In genomic region chr22:38465673-38466490, GRCh38 we compare ENCODE assay signal across 1 cellular context.
TF ChIP-seq lines count a peak whose summit lies in the region.

No MANE protein-coding gene starts in this region.

TF ChIP-seq in HepG2, 621 proteins besides CTCF, POLR2A, EP300 and RAD21 (continued from another document):
- TF ChIP-seq ZNF792 (CRISPR knock-in tag; IDR thresholded peaks at IDR 0.05) (0 out of 2 replicates have a peak, but pooled peaks have one; percentile 32), ZNF33B (CRISPR knock-in tag; IDR thresholded peaks at IDR 0.05) (no peak), ZNF563 (CRISPR knock-in tag; IDR thresholded peaks at IDR 0.05) (0 out of 2 replicates have a peak, but pooled peaks have one; percentile 43), ZNF687 (CRISPR knock-in tag; IDR thresholded peaks at IDR 0.05) (peak; percentile 89), ZFP41 (CRISPR knock-in tag; IDR thresholded peaks at IDR 0.05; ENCODE audit: borderline replicate concordance) (0 out of 2 replicates have a peak, but pooled peaks have one; percentile 22), RNF2 (conservative IDR thresholded peaks at IDR 0.05; ENCODE audit: low read depth) (peak; percentile 57; the same call in 1 of the 2 replicates), ZSCAN21 (CRISPR knock-in tag; IDR thresholded peaks at IDR 0.05; ENCODE audit: borderline replicate concordance) (0 out of 2 replicates have a peak, but pooled peaks have one; percentile 16), NCOA1 (CRISPR knock-in tag; IDR thresholded peaks at IDR 0.05) (no peak), ZFY (CRISPR knock-in tag; IDR thresholded peaks at IDR 0.05) (peak; percentile 64), ZNF749 (CRISPR knock-in tag; IDR thresholded peaks at IDR 0.05; ENCODE audit: borderline replicate concordance) (0 out of 2 replicates have a peak, but pooled peaks have one; percentile 29), TFDP1 (CRISPR knock-in tag; IDR thresholded peaks at IDR 0.05; ENCODE audit: borderline replicate concordance) (peak; percentile 55; the same call in 1 of the 2 replicates), ZNF143 (CRISPR knock-in tag; IDR thresholded peaks at IDR 0.05) (0 out of 2 replicates have a peak, but pooled peaks have one; percentile 11), ZNF605 (CRISPR knock-in tag; IDR thresholded peaks at IDR 0.05) (0 out of 2 replicates have a peak, but pooled peaks have one; percentile 18), TEAD3 (CRISPR knock-in tag; optimal IDR thresholded peaks at IDR 0.05; ENCODE audit: borderline replicate concordance) (peak; percentile 8), ZNF263 (CRISPR knock-in tag; IDR thresholded peaks at IDR 0.05) (peak; percentile 41; the same call in 1 of the 2 replicates), RNF219 (CRISPR knock-in tag; IDR thresholded peaks at IDR 0.05) (no peak), ZNF574 (CRISPR knock-in tag; IDR thresholded peaks at IDR 0.05) (peak; percentile 23; the same call in 1 of the 2 replicates), KDM3A (CRISPR knock-in tag; IDR thresholded peaks at IDR 0.05; ENCODE audit: low read depth) (no peak), MAX (IDR thresholded peaks at IDR 0.05) (peak; percentile 73)
